In the genomic region with DNA sequence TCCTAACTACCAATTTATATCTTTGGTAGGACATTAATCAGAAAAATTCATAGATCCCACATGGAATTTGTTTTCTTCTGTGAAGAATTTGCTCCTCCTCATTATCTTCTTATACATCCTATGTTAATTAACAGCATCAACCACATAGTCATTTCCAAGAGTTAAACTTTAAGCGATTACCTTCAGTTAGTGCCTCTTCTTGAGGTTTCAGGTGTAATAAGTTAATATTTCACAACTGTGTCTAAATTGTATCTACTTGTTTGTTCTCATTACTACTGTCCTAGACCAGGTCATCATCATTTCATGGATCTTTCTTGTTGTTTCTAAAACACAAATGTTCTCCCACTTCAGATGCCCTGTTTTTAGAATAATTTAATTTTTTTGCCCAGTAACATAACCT, we compare ENCODE assay signal across 12 cellular contexts.
DNase-seq lines count a peak whose midpoint lies in the region; ATAC-seq lines count a peak whose summit lies in the region.
"Had no signal": no experiment of that assay in that cellular context is flagged by ENCODE, and none has a peak within 500 bp of the region (broad histone marks: within the 10 kb centered on the region; RNA-seq: fewer than 3 reads in every experiment).

No MANE protein-coding gene starts in this region.

- no peak for DNase-seq in NCI-H446 treated with DMSO at 0.1 percent for 48 hours (lab: John Stamatoyannopoulos, UW)
- DNase-seq: DND-41, NCI-H187 treated with DMSO at 0.1 percent for 48 hours, NCI-H748 treated with DMSO at 0.1 percent for 48 hours, T-helper 17 cell had no signal

- ATAC-seq in GM18861 (IDR thresholded peaks at IDR 0.05; ENCODE audit: unreplicated experiment): peak; percentile 87
- ATAC-seq in GM19463 (IDR thresholded peaks at IDR 0.05; ENCODE audit: unreplicated experiment): peak; percentile 41
- ATAC-seq in HG02981 (IDR thresholded peaks at IDR 0.05; ENCODE audit: unreplicated experiment): peak; percentile 73
- peak; percentile 78 for ATAC-seq in HG03460 (IDR thresholded peaks at IDR 0.05; ENCODE audit: unreplicated experiment)
- no peak for ATAC-seq in GM21515 (IDR thresholded peaks at IDR 0.05; ENCODE audit: unreplicated experiment)
- no peak for ATAC-seq in GM19023 (IDR thresholded peaks at IDR 0.05; ENCODE audit: unreplicated experiment)
- no peak for ATAC-seq in activated CD4-positive, CD25-positive, alpha-beta regulatory T cell treated with anti-CD3 and anti-CD28 coated beads, Interleukin-2, amount 50 U/mL, for 24 hours
- ATAC-seq: T-helper 17 cell had no signal

Comparison
In these comparisons a context has a peak if more than half of its experiments do, and no peak if none do; other contexts are left out.
1. ATAC-seq: peak in GM18861 (single experiment), GM19463 (single experiment), HG02981 (single experiment) and HG03460 (single experiment); none in GM21515 (single experiment), GM19023 (single experiment) and activated CD4-positive, CD25-positive, alpha-beta regulatory T cell treated with anti-CD3 and anti-CD28 coated beads, Interleukin-2, amount 50 U/mL, for 24 hours (0 of 2).